In genomic region chr11:105296806-105297205, GRCh38 we compare ENCODE assay signal across 11 cellular contexts.
"Had no signal": no experiment of that assay in that cellular context is flagged by ENCODE, and none has a peak within 500 bp of the region (broad histone marks: within the 10 kb centered on the region; RNA-seq: fewer than 3 reads in every experiment).

No MANE protein-coding gene starts in this region.

- H3K27ac Mint-ChIP-seq: naive B cell; stimulated activated naive B cell treated with anti-CD40 and anti-IgM and Interleukin-4, amounts not matched to agents 10 μg/mL and 1 μg/mL and 100 μg/mL, for 72 hours had no signal

- FAIRE-seq: islet of Langerhans had no signal

- H3K36me3 ChIP-seq: cardiac muscle cell, left lung, suprapubic skin had no signal

- H3K9me3 ChIP-seq: suprapubic skin had no signal

- H3K36me3 Mint-ChIP-seq: naive B cell; stimulated activated naive B cell treated with anti-CD40 and anti-IgM and Interleukin-4, amounts not matched to agents 10 μg/mL and 1 μg/mL and 100 μg/mL, for 72 hours had no signal

- H3K27ac ChIP-seq: cardiac muscle cell, left lung, suprapubic skin had no signal

- H3K27me3 ChIP-seq: cardiac muscle cell, left lung, suprapubic skin had no signal

- H3K27me3 Mint-ChIP-seq: naive B cell; stimulated activated naive B cell treated with anti-CD40 and anti-IgM and Interleukin-4, amounts not matched to agents 10 μg/mL and 1 μg/mL and 100 μg/mL, for 72 hours had no signal

- H3K4me3 ChIP-seq: cardiac muscle cell, left lung, suprapubic skin had no signal

- H3K4me1 Mint-ChIP-seq: naive B cell; stimulated activated naive B cell treated with anti-CD40 and anti-IgM and Interleukin-4, amounts not matched to agents 10 μg/mL and 1 μg/mL and 100 μg/mL, for 72 hours had no signal

- DNase-seq: activated CD4-positive, alpha-beta T cell treated with anti-CD3 and anti-CD28 coated beads, Interleukin-2, amount 50 U/mL, for 4 hours; activated CD8-positive, alpha-beta memory T cell treated with anti-CD3 and anti-CD28 coated beads, Interleukin-2, amount 50 U/mL, for 4 hours; activated naive CD4-positive, alpha-beta T cell treated with anti-CD3 and anti-CD28 coated beads for 36 hours; naive B cell; stimulated activated naive B cell treated with anti-CD40 and anti-IgM and Interleukin-4, amounts not matched to agents 10 μg/mL and 1 μg/mL and 100 μg/mL, for 72 hours; T1000; trophoblast cell had no signal

- ATAC-seq: left lung; stimulated activated naive B cell treated with anti-CD40 and anti-IgM and Interleukin-4, amounts not matched to agents 10 μg/mL and 1 μg/mL and 100 μg/mL, for 72 hours had no signal

- H3K4me3 Mint-ChIP-seq: activated naive CD4-positive, alpha-beta T cell treated with anti-CD3 and anti-CD28 coated beads for 36 hours; naive B cell; stimulated activated naive B cell treated with anti-CD40 and anti-IgM and Interleukin-4, amounts not matched to agents 10 μg/mL and 1 μg/mL and 100 μg/mL, for 72 hours had no signal

- H3K4me1 ChIP-seq: left lung, suprapubic skin had no signal
